ENCODE assay signal across 1 cellular context in the genomic region with DNA sequence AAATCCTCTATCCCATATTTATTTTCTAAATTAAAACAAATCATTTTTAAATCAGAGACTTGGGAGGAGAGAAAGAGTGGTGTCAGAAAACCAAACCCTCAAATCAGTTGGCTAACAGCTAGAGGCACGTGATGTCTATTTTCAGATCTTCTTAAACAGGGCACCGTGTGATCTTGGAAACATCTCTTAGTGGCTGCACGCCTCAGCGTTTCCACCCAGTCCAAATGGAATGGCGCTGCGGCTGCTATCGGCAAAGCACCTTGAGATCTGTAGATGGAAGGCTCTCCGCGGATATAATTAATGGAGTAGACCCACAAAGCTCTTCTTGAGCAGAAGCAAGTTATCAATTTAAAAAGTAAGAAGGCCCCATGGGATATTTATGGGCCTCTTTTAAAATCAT.
TF ChIP-seq lines count a peak whose summit lies in the region.

No MANE protein-coding gene starts in this region.

TF ChIP-seq in GM23338, 12 proteins besides CTCF, POLR2A, EP300 and RAD21 (continued from another document):
- TF ChIP-seq ZNF462 (CRISPR knock-in tag; IDR thresholded peaks at IDR 0.05) (no peak), REST (IDR thresholded peaks at IDR 0.05; ENCODE audit: unreplicated experiment) (no peak), ZNF114 (CRISPR knock-in tag; IDR thresholded peaks at IDR 0.05) (no peak), EZH2 (IDR thresholded peaks at IDR 0.05; ENCODE audit: low read depth, unreplicated experiment) (no peak), CREB1 (CRISPR knock-in tag; IDR thresholded peaks at IDR 0.05; ENCODE audit: low read depth) (no peak)
- TF ChIP-seq, protein P1, sequence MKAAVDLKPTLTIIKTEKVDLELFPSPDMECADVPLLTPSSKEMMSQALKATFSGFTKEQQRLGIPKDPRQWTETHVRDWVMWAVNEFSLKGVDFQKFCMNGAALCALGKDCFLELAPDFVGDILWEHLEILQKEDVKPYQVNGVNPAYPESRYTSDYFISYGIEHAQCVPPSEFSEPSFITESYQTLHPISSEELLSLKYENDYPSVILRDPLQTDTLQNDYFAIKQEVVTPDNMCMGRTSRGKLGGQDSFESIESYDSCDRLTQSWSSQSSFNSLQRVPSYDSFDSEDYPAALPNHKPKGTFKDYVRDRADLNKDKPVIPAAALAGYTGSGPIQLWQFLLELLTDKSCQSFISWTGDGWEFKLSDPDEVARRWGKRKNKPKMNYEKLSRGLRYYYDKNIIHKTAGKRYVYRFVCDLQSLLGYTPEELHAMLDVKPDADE (IDR thresholded peaks at IDR 0.05): no peak
